In the genomic region with DNA sequence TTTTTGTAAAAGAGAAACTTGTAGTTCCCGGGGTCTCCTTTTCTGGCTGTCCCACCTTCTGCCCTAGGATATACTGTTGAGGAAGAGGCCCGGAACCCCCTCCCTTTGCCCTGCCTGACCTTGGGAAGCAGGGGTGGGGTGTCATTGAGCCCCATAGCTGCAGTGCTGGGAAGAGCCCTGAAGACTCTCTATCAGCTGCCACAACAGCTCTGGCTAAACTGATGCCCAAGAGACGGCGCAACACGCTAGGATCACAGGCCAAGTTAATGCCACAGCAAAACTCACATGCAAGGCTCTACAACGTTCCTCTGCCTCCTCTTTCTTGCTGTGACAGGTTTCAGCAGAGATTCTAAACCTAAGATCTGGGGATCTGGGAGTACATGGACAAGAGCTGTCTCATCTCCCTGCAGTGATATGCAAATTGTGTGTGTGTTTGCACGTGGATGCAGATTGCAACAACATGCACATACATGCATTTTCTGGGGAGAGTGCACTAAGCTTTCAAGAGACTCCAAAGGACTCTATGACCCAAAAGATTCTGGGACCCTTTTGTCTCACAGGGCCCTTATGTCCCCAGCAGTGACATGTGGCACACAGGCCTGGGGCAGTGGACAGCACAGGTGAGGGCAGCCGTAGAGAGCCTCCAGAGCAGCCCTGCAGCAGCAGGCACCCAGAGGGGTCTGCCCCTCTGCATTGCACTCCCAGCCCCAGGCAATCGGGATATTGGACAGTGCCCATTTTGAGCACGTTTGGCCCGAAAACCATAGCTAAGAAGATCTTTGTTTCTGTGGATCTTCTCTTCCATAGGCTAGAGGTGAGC, we compare ENCODE assay signal across 15 cellular contexts. TPM values are rescaled to one million over a fixed set of nuclear protein-coding genes. Genes with fewer than 3 reads are reported as not detected.
A peak's percentile ranks its signal among the peaks of the same experiment; 100 is the strongest.
DNase-seq lines count a peak whose midpoint lies in the region; ATAC-seq and TF ChIP-seq lines count a peak whose summit lies in the region.
"Had no signal": no experiment of that assay in that cellular context is flagged by ENCODE, and none has a peak within 500 bp of the region (broad histone marks: within the 10 kb centered on the region; RNA-seq: fewer than 3 reads in every experiment).

No MANE protein-coding gene starts in this region.

- H3K4me1 Mint-ChIP-seq in neural progenitor cell, result peaks cover 80% of the 10 kb centered on the region

- H3K36me3 Mint-ChIP-seq in neural progenitor cell, result no peaks in the 10 kb centered on the region

- DNase-seq in heart left ventricle (peak in 1 of 5 donors; percentile 16), cardiac septum (ENCODE audit: low spot score) (no peak), neural progenitor cell (ENCODE audit: low spot score) (no peak), upper lobe of left lung (peak in 1 of 2 donors; percentile 19), left colon (no peak), NCI-H1105 (lab: John Stamatoyannopoulos, UW) (no peak), GM10248 (ENCODE audit: extremely low spot score) (no peak)
- DNase-seq: DMS53, KG1, NCI-H2029 treated with DMSO at 0.1 percent for 48 hours had no signal

- ATAC-seq in heart left ventricle, result no peak
- ATAC-seq in gastroesophageal sphincter, result no peak
- no peak for ATAC-seq in upper lobe of left lung (ENCODE audit: low FRiP score in 2 of 2)
- ATAC-seq in left colon, result no peak
- ATAC-seq: activated CD4-positive, CD25-positive, alpha-beta regulatory T cell treated with anti-CD3 and anti-CD28 coated beads, Interleukin-2, amount 50 U/mL, for 24 hours had no signal

- TF ChIP-seq CTCF in heart left ventricle (IDR thresholded peaks at IDR 0.05), result no peak
- no peak for TF ChIP-seq CTCF in gastroesophageal sphincter (IDR thresholded peaks at IDR 0.05)
- TF ChIP-seq CTCF in neural progenitor cell (IDR thresholded peaks at IDR 0.05), result no peak
- TF ChIP-seq CTCF in upper lobe of left lung (IDR thresholded peaks at IDR 0.05), result no peak
- no peak for TF ChIP-seq CTCF in GM10248 (IDR thresholded peaks at IDR 0.05; ENCODE audit: control extremely low read depth, extremely low read depth, low read depth, missing control alignments)

- intact Hi-C loops in heart left ventricle (cut with DNase I), result no loop called here
- intact Hi-C loops in cardiac septum (cut with DNase I), result no loop called here
- intact Hi-C loops in left colon (cut with DNase I, micrococcal nuclease), result no loop called here

- H3K27ac ChIP-seq in heart left ventricle (peak overlapping the region; percentile 83 to 98 (median 94)), gastroesophageal sphincter (peak overlapping the region in 3 of 4 donors; percentile 63 to 94 (median 94)), neural progenitor cell (no peak overlapping the region), upper lobe of left lung (peak overlapping the region in 3 of 4 donors; percentile 71 to 90 (median 85))
- H3K27ac ChIP-seq: vagina had no signal

- no peaks in the 10 kb centered on the region for H3K9me3 Mint-ChIP-seq in neural progenitor cell
- H3K9me3 Mint-ChIP-seq: central memory CD8-positive, alpha-beta T cell had no signal

- peaks cover 23 to 94% (median 80%) of the 10 kb centered on the region in 12 donors for H3K4me1 ChIP-seq in heart left ventricle
- peaks cover 0 to 94% (median 45%) of the 10 kb centered on the region in 3 donors for H3K4me1 ChIP-seq in gastroesophageal sphincter
- H3K4me1 ChIP-seq in neural progenitor cell, result peaks cover 54% of the 10 kb centered on the region
- peaks cover 72 to 94% (median 80%) of the 10 kb centered on the region in 4 donors for H3K4me1 ChIP-seq in upper lobe of left lung

- peaks cover 14% of the 10 kb centered on the region for H3K79me2 ChIP-seq in neural progenitor cell (ENCODE audit: low read depth)

- 42 to 62% (median 59%) methylated on average over 11 of the region's 11 CpGs for WGBS in heart left ventricle, 4 donors
- WGBS in gastroesophageal sphincter (ENCODE audit: low coverage in 1 of 2), 2 donors, result 61% methylated on average over 3 of the region's 11 CpGs; no CpG with 5 or more reads in 1 of the 2 donors
- WGBS in upper lobe of left lung, 2 donors, result 85 to 94% methylated on average over 8 to 11 of the region's 11 CpGs

- peaks cover 22% of the 10 kb centered on the region for H3F3A ChIP-seq in neural progenitor cell (ENCODE audit: low read depth)

- H3K36me3 ChIP-seq in heart left ventricle (no peaks in the 10 kb centered on the region), gastroesophageal sphincter (no peaks in the 10 kb centered on the region), neural progenitor cell (no peaks in the 10 kb centered on the region), upper lobe of left lung (no peaks in the 10 kb centered on the region)
- H3K36me3 ChIP-seq: vagina had no signal

- POLR2A ChIA-PET in GM10248 (lab: Yijun Ruan, JAX), result interaction anchor here (0.6 to 0.7 kb wide), 2 partner anchors 12 to 110 kb away, joined by 3 to 4 read pairs; no protein-coding TSS in a partner anchor

- H3K27me3 Mint-ChIP-seq in neural progenitor cell (ENCODE audit: insufficient read depth, low read depth), result no peaks in the 10 kb centered on the region
- H3K27me3 Mint-ChIP-seq: central memory CD8-positive, alpha-beta T cell had no signal

- H2AFZ ChIP-seq in neural progenitor cell (replicated peaks), result no peak overlapping the region

- H3K4me3 ChIP-seq in heart left ventricle (peak overlapping the region in 9 of 12 donors; percentile 62 to 90 (median 77)), gastroesophageal sphincter (peak overlapping the region in 1 of 2 donors; percentile 82), neural progenitor cell (no peak overlapping the region), upper lobe of left lung (peak overlapping the region in 1 of 4 donors; percentile 13)

- peak overlapping the region; percentile 74 for H3K27ac Mint-ChIP-seq in neural progenitor cell

- CTCF ChIA-PET in GM10248 (lab: Yijun Ruan, JAX), result interaction anchor here (1.3 to 14.0 kb wide), 6 partner anchors 10 to 42 kb away, joined by 3 to 151 read pairs (median 72); a partner anchor contains a TSS

- TF ChIP-seq POLR2A in heart left ventricle (IDR thresholded peaks at IDR 0.05) (no peak), gastroesophageal sphincter (IDR thresholded peaks at IDR 0.05) (no peak), upper lobe of left lung (IDR thresholded peaks at IDR 0.05) (no peak)

- no peaks in the 10 kb centered on the region for H3K9me3 ChIP-seq in heart left ventricle
- H3K9me3 ChIP-seq in gastroesophageal sphincter, result no peaks in the 10 kb centered on the region
- no peaks in the 10 kb centered on the region for H3K9me3 ChIP-seq in neural progenitor cell (ENCODE audit: low read depth)
- no peaks in the 10 kb centered on the region for H3K9me3 ChIP-seq in upper lobe of left lung
- H3K9me3 ChIP-seq: vagina had no signal

- H3K4me3 Mint-ChIP-seq in neural progenitor cell, result peak overlapping the region; percentile 53
- H3K4me3 Mint-ChIP-seq: central memory CD8-positive, alpha-beta T cell had no signal

- H3K9ac ChIP-seq in neural progenitor cell, result no peak overlapping the region

- H4K20me1 ChIP-seq in neural progenitor cell (ENCODE audit: low read depth), result no peaks in the 10 kb centered on the region

- TF ChIP-seq EP300 in gastroesophageal sphincter (IDR thresholded peaks at IDR 0.05), result no peak
- no peak for TF ChIP-seq EP300 in upper lobe of left lung (IDR thresholded peaks at IDR 0.05)

- no peak overlapping the region for H3K4me2 ChIP-seq in neural progenitor cell

- H3K27me3 ChIP-seq in heart left ventricle (no peaks in the 10 kb centered on the region), gastroesophageal sphincter (no peaks in the 10 kb centered on the region), neural progenitor cell (peaks cover 16% of the 10 kb centered on the region), upper lobe of left lung (no peaks in the 10 kb centered on the region)
- H3K27me3 ChIP-seq: vagina had no signal

RNA-seq across cellular contexts. Expression of a gene that starts 2.5 kb away (rescaled TPM):
- total RNA-seq in heart left ventricle (100 to 1,000 TPM in 4 of 9 donors, 10 to 100 TPM in 5; 64.4 to 125 (median 89.5) TPM), cardiac septum (47.5 TPM), gastroesophageal sphincter (10 to 100 TPM; 23.5 to 57.7 (median 31.6) TPM), neural progenitor cell (ENCODE audit: low replicate concordance) (3.1 and 9.7 TPM in 2 replicates), upper lobe of left lung (100 to 1,000 TPM in 1 of 6 donors, 10 to 100 TPM in 5; 23.4 to 194 (median 48.0) TPM), left colon (10 to 100 TPM; 29.4 to 44.7 TPM)
- polyA plus RNA-seq in heart left ventricle, result 10 to 100 TPM; 48.3 to 66.2 TPM

RNA-seq across cellular contexts. Expression of a gene that starts 16.5 kb away (rescaled TPM):
- total RNA-seq in heart left ventricle, result 10 to 100 TPM; 11.0 to 76.5 (median 22.7) TPM
- polyA plus RNA-seq in heart left ventricle, result 10 to 100 TPM; 19.1 to 37.9 TPM
- 45.5 TPM for total RNA-seq in cardiac septum
- 100 to 1,000 TPM in 2 of 4 donors, 10 to 100 TPM in 2; 48.3 to 428 (median 103) TPM for total RNA-seq in gastroesophageal sphincter
- 0.71 TPM in 1 of 2 replicates, not detected in the other for total RNA-seq in neural progenitor cell (ENCODE audit: low replicate concordance)
- total RNA-seq in upper lobe of left lung, result 100 to 1,000 TPM in 3 of 6 donors, 10 to 100 TPM in 3; 42.0 to 405 (median 95.6) TPM
- 10 to 100 TPM; 13.4 to 17.1 TPM for total RNA-seq in left colon

RNA-seq across cellular contexts. Expression of a gene that starts 38.6 kb away (rescaled TPM):
- 10 to 100 TPM; 12.7 to 16.8 (median 14.6) TPM for total RNA-seq in heart left ventricle
- 10 to 100 TPM; 12.6 to 17.5 TPM for polyA plus RNA-seq in heart left ventricle
- 14.9 TPM for total RNA-seq in cardiac septum
- 10 to 100 TPM; 19.2 to 35.6 (median 27.1) TPM for total RNA-seq in gastroesophageal sphincter
- total RNA-seq in neural progenitor cell (ENCODE audit: low replicate concordance), result 60.2 and 81.0 TPM in 2 replicates
- 10 to 100 TPM in 4 of 6 donors, 1 to 10 TPM in 2; 8.4 to 26.9 (median 18.4) TPM for total RNA-seq in upper lobe of left lung
- 10 to 100 TPM in 1 of 2 donors, 1 to 10 TPM in 1; 9.8 to 15.7 TPM for total RNA-seq in left colon

RNA-seq across cellular contexts. Expression of a gene that starts 51.0 kb away (rescaled TPM):
- total RNA-seq in heart left ventricle (under 1 TPM in 2 of 9 donors, not detected in 7; 0.15 to 0.27 TPM), cardiac septum (not detected), gastroesophageal sphincter (under 1 TPM in 1 of 4 donors, not detected in 3; 0.35 TPM), neural progenitor cell (ENCODE audit: low replicate concordance) (not detected in 2 replicates), upper lobe of left lung (under 1 TPM in 1 of 6 donors, not detected in 5; 0.06 TPM), left colon (10 to 100 TPM; 25.0 to 33.1 TPM)
- polyA plus RNA-seq in heart left ventricle, result not detected
- total RNA-seq: lower leg skin, vagina had no signal
